ENCODE assay signal across 24 cellular contexts in genomic region chr18:34817636-34818035, GRCh38.
"Had no signal": no experiment of that assay in that cellular context is flagged by ENCODE, and none has a peak within 500 bp of the region (broad histone marks: within the 10 kb centered on the region; RNA-seq: fewer than 3 reads in every experiment).

No MANE protein-coding gene starts in this region.

- H3K27me3 Mint-ChIP-seq: stimulated activated naive B cell treated with anti-CD40 and anti-IgM and Interleukin-4, amounts not matched to agents 10 μg/mL and 1 μg/mL and 100 μg/mL, for 72 hours had no signal

- DNase-seq: activated CD4-positive, alpha-beta T cell treated with anti-CD3 and anti-CD28 coated beads for 4 hours; activated CD4-positive, alpha-beta T cell treated with anti-CD3 and anti-CD28 coated beads, Interleukin-2, amount 50 U/mL, for 4 hours; activated naive CD4-positive, alpha-beta T cell; activated T-cell treated with anti-CD3 and anti-CD28 coated beads for 4 hours; activated T-cell treated with anti-CD3 and anti-CD28 coated beads, Interleukin-2, amount 50 U/mL, for 72 hours; brain microvascular endothelial cell; effector CD4-positive, alpha-beta T cell; foreskin melanocyte; left ventricle myocardium inferior; naive B cell; nephron progenitor cell; ovary; stimulated activated CD4-positive, alpha-beta T cell treated with anti-CD3 and anti-CD28 coated beads, Interleukin-2, amount 100 ng/mL, for 24 hours; stimulated activated naive B cell treated with anti-CD40 and anti-IgM and Interleukin-4, amounts not matched to agents 10 μg/mL and 1 μg/mL and 100 μg/mL, for 72 hours; T-helper 1 cell had no signal

- H3K9me3 Mint-ChIP-seq: activated naive CD4-positive, alpha-beta T cell treated with anti-CD3 and anti-CD28 coated beads, Interleukin-2, amount 50 U/mL, for 72 hours; activated T-cell treated with anti-CD3 and anti-CD28 coated beads, Interleukin-2, amount 50 U/mL, for 72 hours; naive B cell; nephron progenitor cell; stimulated activated naive B cell treated with anti-CD40 and anti-IgM and Interleukin-4, amounts not matched to agents 10 μg/mL and 1 μg/mL and 100 μg/mL, for 72 hours; T-helper 2 cell treated with Interferon-gamma antibody and Interleukin-4, amounts not matched to agents 5 μg/mL and 100 μg/mL, for 36 hours had no signal

- H3K27ac Mint-ChIP-seq: activated naive CD4-positive, alpha-beta T cell treated with anti-CD3 and anti-CD28 coated beads, Interleukin-2, amount 50 U/mL, for 72 hours; activated T-cell treated with anti-CD3 and anti-CD28 coated beads, Interleukin-2, amount 50 U/mL, for 72 hours; nephron progenitor cell; stimulated activated naive B cell treated with anti-CD40 and anti-IgM and Interleukin-4, amounts not matched to agents 10 μg/mL and 1 μg/mL and 100 μg/mL, for 72 hours; T-helper 2 cell treated with Interferon-gamma antibody and Interleukin-4, amounts not matched to agents 5 μg/mL and 100 μg/mL, for 36 hours had no signal

- H3K4me2 ChIP-seq: smooth muscle cell had no signal

- H3K4me3 Mint-ChIP-seq: activated T-cell treated with anti-CD3 and anti-CD28 coated beads, Interleukin-2, amount 50 U/mL, for 72 hours; naive B cell; nephron progenitor cell; stimulated activated naive B cell treated with anti-CD40 and anti-IgM and Interleukin-4, amounts not matched to agents 10 μg/mL and 1 μg/mL and 100 μg/mL, for 72 hours; T-helper 2 cell treated with Interferon-gamma antibody and Interleukin-4, amounts not matched to agents 5 μg/mL and 100 μg/mL, for 36 hours had no signal

- ATAC-seq: activated naive CD4-positive, alpha-beta T cell treated with anti-CD3 and anti-CD28 coated beads, Interleukin-2, amount 50 U/mL, for 72 hours; activated T-cell treated with anti-CD3 and anti-CD28 coated beads, Interleukin-2, amount 50 U/mL, for 72 hours; stimulated activated naive B cell treated with anti-CD40 and anti-IgM and Interleukin-4, amounts not matched to agents 10 μg/mL and 1 μg/mL and 100 μg/mL, for 72 hours had no signal

- H3K36me3 Mint-ChIP-seq: activated naive CD4-positive, alpha-beta T cell treated with anti-CD3 and anti-CD28 coated beads, Interleukin-2, amount 50 U/mL, for 72 hours; naive B cell; stimulated activated naive B cell treated with anti-CD40 and anti-IgM and Interleukin-4, amounts not matched to agents 10 μg/mL and 1 μg/mL and 100 μg/mL, for 72 hours had no signal

- H3K27ac ChIP-seq: brain microvascular endothelial cell, esophagus muscularis mucosa, left ventricle myocardium inferior, ovary, prostate gland, right atrium auricular region, tibial nerve, VCaP had no signal

- H3K36me3 ChIP-seq: brain microvascular endothelial cell, ovary, prostate gland, tibial nerve had no signal

- H3K9me3 ChIP-seq: esophagus muscularis mucosa, left ventricle myocardium inferior, ovary, prostate gland, right atrium auricular region, tibial nerve had no signal

- H3K4me1 Mint-ChIP-seq: naive B cell; stimulated activated naive B cell treated with anti-CD40 and anti-IgM and Interleukin-4, amounts not matched to agents 10 μg/mL and 1 μg/mL and 100 μg/mL, for 72 hours had no signal

- H3K4me3 ChIP-seq: esophagus muscularis mucosa, left ventricle myocardium inferior, lung, ovary, prostate gland, right atrium auricular region, smooth muscle cell, tibial nerve had no signal

- H3K27me3 ChIP-seq: brain microvascular endothelial cell, esophagus muscularis mucosa, ovary, right atrium auricular region, tibial nerve had no signal

- H3K4me1 ChIP-seq: prostate gland, tibial nerve had no signal
